21 cellular contexts compared by ENCODE assay signal in the genomic region with DNA sequence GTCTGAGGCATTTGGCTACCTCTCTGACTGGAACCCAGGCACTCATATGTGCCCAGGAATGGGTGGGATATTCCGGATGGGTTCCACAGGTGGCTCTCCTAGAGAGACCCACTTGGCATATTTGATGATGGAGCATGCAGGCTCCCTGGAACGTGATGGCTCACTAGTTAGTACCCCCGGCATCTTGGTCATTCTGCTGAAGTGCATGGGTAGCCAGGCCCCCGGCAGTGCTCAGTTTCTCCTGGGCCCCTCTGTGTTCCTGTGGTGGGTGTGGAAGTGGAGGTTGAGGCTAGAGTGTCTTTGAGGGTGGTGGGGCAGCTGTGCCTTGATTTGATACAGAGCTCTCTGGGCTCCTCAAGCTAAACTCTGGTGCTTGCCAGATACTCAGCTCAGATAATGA.
"Had no signal": no experiment of that assay in that cellular context is flagged by ENCODE, and none has a peak within 500 bp of the region (broad histone marks: within the 10 kb centered on the region; RNA-seq: fewer than 3 reads in every experiment).

No MANE protein-coding gene starts in this region.

- H3K4me3 ChIP-seq: colonic mucosa, hepatocyte, lung, testis, tibial nerve had no signal

- H3K4me1 ChIP-seq: colonic mucosa, testis had no signal

- H3K27ac Mint-ChIP-seq: endodermal cell; stimulated activated naive B cell treated with anti-CD40 and anti-IgM and Interleukin-4, amounts not matched to agents 10 μg/mL and 1 μg/mL and 100 μg/mL, for 72 hours; stimulated activated naive CD8-positive, alpha-beta T cell treated with anti-CD3 and anti-CD28 coated beads, Interleukin-15, amount 100 ng/mL, for 72 hours had no signal

- H3K27me3 ChIP-seq: colonic mucosa, hepatocyte, neutrophil, testis, tibial nerve had no signal

- H3K4me3 Mint-ChIP-seq: endodermal cell; stimulated activated naive B cell treated with anti-CD40 and anti-IgM and Interleukin-4, amounts not matched to agents 10 μg/mL and 1 μg/mL and 100 μg/mL, for 72 hours; stimulated activated naive CD8-positive, alpha-beta T cell treated with anti-CD3 and anti-CD28 coated beads, Interleukin-15, amount 100 ng/mL, for 72 hours had no signal

- H3K36me3 ChIP-seq: colonic mucosa, neutrophil, tibial nerve had no signal

- H3K9me3 Mint-ChIP-seq: naive B cell had no signal

- H3K9me3 ChIP-seq: colonic mucosa, neutrophil, testis, tibial nerve had no signal

- H3K27ac ChIP-seq: colonic mucosa, hepatocyte, neutrophil, testis, tibial nerve had no signal

- DNase-seq: colonic mucosa; dermis blood vessel endothelial cell; effector CD4-positive, alpha-beta T cell; endodermal cell; erythroblast; foreskin melanocyte; head of caudate nucleus; left colon; left ventricle myocardium superior; mesendoderm; naive B cell; stimulated activated CD4-positive, alpha-beta T cell treated with anti-CD3 and anti-CD28 coated beads, Interleukin-2, amount 100 ng/mL, for 24 hours; stimulated activated CD4-positive, alpha-beta T cell treated with anti-CD3 and anti-CD28 coated beads, Interleukin-4, amount 100 ng/mL, for 4 hours; stimulated activated naive B cell treated with anti-CD40 and anti-IgM and Interleukin-4, amounts not matched to agents 10 μg/mL and 1 μg/mL and 100 μg/mL, for 72 hours; stimulated activated naive CD8-positive, alpha-beta T cell treated with anti-CD3 and anti-CD28 coated beads, Interleukin-15, amount 100 ng/mL, for 72 hours; testis had no signal

- ATAC-seq: left colon; left ventricle myocardium superior; sciatic nerve; stimulated activated naive B cell treated with anti-CD40 and anti-IgM and Interleukin-4, amounts not matched to agents 10 μg/mL and 1 μg/mL and 100 μg/mL, for 72 hours; stimulated activated naive CD8-positive, alpha-beta T cell treated with anti-CD3 and anti-CD28 coated beads, Interleukin-15, amount 100 ng/mL, for 72 hours had no signal

- H3K4me1 Mint-ChIP-seq: endodermal cell had no signal

- H3K27me3 Mint-ChIP-seq: naive B cell; stimulated activated naive B cell treated with anti-CD40 and anti-IgM and Interleukin-4, amounts not matched to agents 10 μg/mL and 1 μg/mL and 100 μg/mL, for 72 hours; stimulated activated naive CD8-positive, alpha-beta T cell treated with anti-CD3 and anti-CD28 coated beads, Interleukin-15, amount 100 ng/mL, for 72 hours had no signal
